2 cellular contexts compared by ENCODE assay signal in genomic region chr10:36479073-36479472, GRCh38.
TF ChIP-seq lines count a peak whose summit lies in the region.

No MANE protein-coding gene starts in this region.

TF ChIP-seq in HepG2, 621 proteins besides CTCF, POLR2A, EP300 and RAD21:
- peak; percentile 94 to 99 for TF ChIP-seq MAFK (conservative IDR thresholded peaks at IDR 0.05 in 1 of 2, IDR thresholded peaks at IDR 0.05 in 1 of 2; ENCODE audit: low read length in 2 of 2)
- peak; percentile 94 for TF ChIP-seq MAFF (IDR thresholded peaks at IDR 0.05; ENCODE audit: low read depth, low read length)
- TF ChIP-seq ZNF563 (CRISPR knock-in tag; IDR thresholded peaks at IDR 0.05): no peak
- no peak for TF ChIP-seq ZNF446 (CRISPR knock-in tag; IDR thresholded peaks at IDR 0.05)
TF ChIP-seq in HepG2: peak in this region for 2.

TF ChIP-seq in H1, 55 proteins besides CTCF, POLR2A, EP300 and RAD21:
- TF ChIP-seq POLR2AphosphoS5 (IDR thresholded peaks at IDR 0.05; ENCODE audit: low read depth, low read length): no peak
- no peak for TF ChIP-seq E2F6 (IDR thresholded peaks at IDR 0.05)
- TF ChIP-seq, protein P1, sequence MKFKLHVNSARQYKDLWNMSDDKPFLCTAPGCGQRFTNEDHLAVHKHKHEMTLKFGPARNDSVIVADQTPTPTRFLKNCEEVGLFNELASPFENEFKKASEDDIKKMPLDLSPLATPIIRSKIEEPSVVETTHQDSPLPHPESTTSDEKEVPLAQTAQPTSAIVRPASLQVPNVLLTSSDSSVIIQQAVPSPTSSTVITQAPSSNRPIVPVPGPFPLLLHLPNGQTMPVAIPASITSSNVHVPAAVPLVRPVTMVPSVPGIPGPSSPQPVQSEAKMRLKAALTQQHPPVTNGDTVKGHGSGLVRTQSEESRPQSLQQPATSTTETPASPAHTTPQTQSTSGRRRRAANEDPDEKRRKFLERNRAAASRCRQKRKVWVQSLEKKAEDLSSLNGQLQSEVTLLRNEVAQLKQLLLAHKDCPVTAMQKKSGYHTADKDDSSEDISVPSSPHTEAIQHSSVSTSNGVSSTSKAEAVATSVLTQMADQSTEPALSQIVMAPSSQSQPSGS (IDR thresholded peaks at IDR 0.05; ENCODE audit: low read length): no peak
- no peak for TF ChIP-seq HDAC2 (IDR thresholded peaks at IDR 0.05; ENCODE audit: borderline replicate concordance in 1 of 2, low read depth in 2 of 2, low read length in 2 of 2)
- TF ChIP-seq CREB1 (IDR thresholded peaks at IDR 0.05): no peak
- TF ChIP-seq, protein P2, sequence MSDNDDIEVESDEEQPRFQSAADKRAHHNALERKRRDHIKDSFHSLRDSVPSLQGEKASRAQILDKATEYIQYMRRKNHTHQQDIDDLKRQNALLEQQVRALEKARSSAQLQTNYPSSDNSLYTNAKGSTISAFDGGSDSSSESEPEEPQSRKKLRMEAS (IDR thresholded peaks at IDR 0.05): no peak
- TF ChIP-seq MAFK (IDR thresholded peaks at IDR 0.05; ENCODE audit: low read depth, low read length): peak; percentile 79; the same call in 1 of the 2 replicates
